ENCODE assay signal across 30 cellular contexts in the genomic region with DNA sequence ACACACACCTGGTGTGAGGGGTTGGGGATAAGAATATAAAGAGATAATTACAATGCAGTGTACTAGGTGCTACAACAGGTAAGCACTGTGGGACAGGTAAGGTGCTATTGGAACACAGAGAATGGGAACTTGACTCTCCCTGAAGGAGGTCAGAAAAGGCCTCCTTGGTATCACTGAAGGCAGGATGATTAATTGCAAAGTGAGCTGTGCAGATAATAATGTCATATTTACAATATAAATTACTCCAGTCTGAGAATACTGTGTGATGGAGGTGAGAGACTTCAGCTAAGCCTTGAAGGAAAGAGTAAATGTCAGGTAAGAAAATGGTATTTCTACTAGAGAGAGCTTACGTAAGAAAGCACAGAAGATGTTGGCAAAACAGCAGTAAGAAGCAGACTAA.
"Had no signal": no experiment of that assay in that cellular context is flagged by ENCODE, and none has a peak within 500 bp of the region (broad histone marks: within the 10 kb centered on the region; RNA-seq: fewer than 3 reads in every experiment).

No MANE protein-coding gene starts in this region.

- H3K27me3 Mint-ChIP-seq: naive thymus-derived CD8-positive, alpha-beta T cell; natural killer cell treated with Interleukin-12 subunit alpha and Interleukin-12 subunit beta and Interleukin-15 and Interleukin-18, amount 100 ng/mL, for 72 hours; progenitor cell of endocrine pancreas; stimulated activated memory B cell treated with anti-CD40 and anti-IgM and Interleukin-4, amounts not matched to agents 10 μg/mL and 1 μg/mL and 100 μg/mL, for 72 hours; stimulated activated naive CD8-positive, alpha-beta T cell treated with anti-CD3 and anti-CD28 coated beads, Interleukin-15, amount 100 ng/mL, for 72 hours; type B pancreatic cell had no signal

- H3K27ac ChIP-seq: neutrophil, parathyroid adenoma, psoas muscle, right lobe of liver, sigmoid colon, suprapubic skin, testis, tibial artery, transverse colon, upper lobe of right lung, uterus had no signal

- H3K9me3 Mint-ChIP-seq: natural killer cell treated with Interleukin-12 subunit alpha and Interleukin-12 subunit beta and Interleukin-15 and Interleukin-18, amount 100 ng/mL, for 72 hours; neural crest cell; stimulated activated memory B cell treated with anti-CD40 and anti-IgM and Interleukin-4, amounts not matched to agents 10 μg/mL and 1 μg/mL and 100 μg/mL, for 72 hours; type B pancreatic cell had no signal

- H3K4me3 ChIP-seq: psoas muscle, right lobe of liver, sigmoid colon, suprapubic skin, testis, tibial artery, transverse colon, upper lobe of right lung, uterus had no signal

- H3K36me3 ChIP-seq: uterus had no signal

- H3K4me3 Mint-ChIP-seq: naive thymus-derived CD8-positive, alpha-beta T cell; natural killer cell treated with Interleukin-12 subunit alpha and Interleukin-12 subunit beta and Interleukin-15 and Interleukin-18, amount 100 ng/mL, for 72 hours; nephron progenitor cell; neural crest cell; stimulated activated memory B cell treated with anti-CD40 and anti-IgM and Interleukin-4, amounts not matched to agents 10 μg/mL and 1 μg/mL and 100 μg/mL, for 72 hours; stimulated activated naive CD8-positive, alpha-beta T cell treated with anti-CD3 and anti-CD28 coated beads, Interleukin-15, amount 100 ng/mL, for 72 hours; type B pancreatic cell had no signal

- H2AFZ ChIP-seq: parathyroid adenoma had no signal

- H3K4me1 ChIP-seq: parathyroid adenoma, right lobe of liver, testis, upper lobe of right lung, uterus had no signal

- H3K27me3 ChIP-seq: neutrophil, right lobe of liver, sigmoid colon, suprapubic skin, testis, tibial artery, transverse colon, upper lobe of right lung, uterus had no signal

- FAIRE-seq: small intestine had no signal

- H3K27ac Mint-ChIP-seq: natural killer cell treated with Interleukin-12 subunit alpha and Interleukin-12 subunit beta and Interleukin-15 and Interleukin-18, amount 100 ng/mL, for 72 hours; nephron progenitor cell; progenitor cell of endocrine pancreas; stimulated activated memory B cell treated with anti-CD40 and anti-IgM and Interleukin-4, amounts not matched to agents 10 μg/mL and 1 μg/mL and 100 μg/mL, for 72 hours; stimulated activated naive CD8-positive, alpha-beta T cell treated with anti-CD3 and anti-CD28 coated beads, Interleukin-15, amount 100 ng/mL, for 72 hours; type B pancreatic cell had no signal

- H3K79me2 ChIP-seq: parathyroid adenoma had no signal

- H3K9ac ChIP-seq: parathyroid adenoma had no signal

- DNase-seq: naive thymus-derived CD8-positive, alpha-beta T cell; nephron progenitor cell; nucleus accumbens; posterior cingulate gyrus; psoas muscle; right cardiac atrium; right lobe of liver; sigmoid colon; small intestine; stimulated activated CD4-positive, alpha-beta T cell treated with anti-CD3 and anti-CD28 coated beads, Interleukin-15, amount 100 ng/mL, for 24 hours; stimulated activated CD4-positive, alpha-beta T cell treated with anti-CD3 and anti-CD28 coated beads, Interleukin-2, amount 100 ng/mL, for 24 hours; stimulated activated CD4-positive, alpha-beta T cell treated with anti-CD3 and anti-CD28 coated beads, Interleukin-2, amount 100 ng/mL, for 48 hours; stimulated activated CD4-positive, alpha-beta T cell treated with anti-CD3 and anti-CD28 coated beads, Interleukin-4, amount 100 ng/mL, for 24 hours; stimulated activated naive CD4-positive, alpha-beta T cell; stimulated activated naive CD8-positive, alpha-beta T cell treated with anti-CD3 and anti-CD28 coated beads, Interleukin-15, amount 100 ng/mL, for 72 hours; stimulated activated naive CD8-positive, alpha-beta T cell treated with anti-CD3 and anti-CD28 coated beads, Interleukin-15, Interleukin-2, amounts not matched to agents 100 U/mL and 50 U/mL, for 24 hours; substantia nigra; testis; tibial artery; transverse colon; upper lobe of right lung; uterus had no signal

- H3K9me3 ChIP-seq: neutrophil, psoas muscle, right lobe of liver, sigmoid colon, suprapubic skin, testis, upper lobe of right lung, uterus had no signal
